ENCODE assay signal across 30 cellular contexts in genomic region chr20:59193325-59193724, GRCh38. TPM values are rescaled to one million over a fixed set of nuclear protein-coding genes. Genes with fewer than 3 reads are reported as not detected.
"Had no signal": no experiment of that assay in that cellular context is flagged by ENCODE, and none has a peak within 500 bp of the region (broad histone marks: within the 10 kb centered on the region; RNA-seq: fewer than 3 reads in every experiment).

No MANE protein-coding gene starts in this region.

- H3K9me3 Mint-ChIP-seq: activated CD4-positive, alpha-beta T cell treated with anti-CD3 and anti-CD28 coated beads, Interleukin-2, amount 10 ng/mL, durations not matched to agents 24 days and 14 days; activated CD8-positive, alpha-beta T cell treated with anti-CD3 and anti-CD28 coated beads for 36 hours; activated naive CD4-positive, alpha-beta T cell treated with anti-CD3 and anti-CD28 coated beads for 36 hours; activated naive CD4-positive, alpha-beta T cell treated with anti-CD3 and anti-CD28 coated beads, Interleukin-2, amount 50 U/mL, for 72 hours; activated T-cell treated with anti-CD3 and anti-CD28 coated beads, Interleukin-2, amount 50 U/mL, for 4 hours; activated T-helper 1 cell treated with anti-CD3 and anti-CD28 coated beads, Interleukin-12 subunit alpha, Interleukin-12 subunit beta, Interleukin-2, Interleukin-4 antibody, amounts not matched to agents 30 ng/mL and 10 ng/mL and 1 ng/mL, durations not matched to agents 14 hours and 24 hours and 36 hours had no signal

- H3K9me3 ChIP-seq: adrenal gland, body of pancreas, breast epithelium, MG63 had no signal

- H3K4me2 ChIP-seq: PC-9 had no signal

- ATAC-seq: activated CD8-positive, alpha-beta T cell treated with anti-CD3 and anti-CD28 coated beads for 36 hours; activated naive CD4-positive, alpha-beta T cell treated with anti-CD3 and anti-CD28 coated beads, Interleukin-2, amount 50 U/mL, for 72 hours; activated T-cell treated with anti-CD3 and anti-CD28 coated beads, Interleukin-2, amount 50 U/mL, for 4 hours; body of pancreas; Right ventricle myocardium inferior had no signal

- H3K27me3 Mint-ChIP-seq: activated CD4-positive, alpha-beta T cell treated with anti-CD3 and anti-CD28 coated beads, Interleukin-2, amount 10 ng/mL, durations not matched to agents 24 days and 14 days; activated CD8-positive, alpha-beta T cell treated with anti-CD3 and anti-CD28 coated beads for 36 hours had no signal

- H2AFZ ChIP-seq: PC-9 had no signal

- DNase-seq: activated CD4-positive, alpha-beta T cell treated with anti-CD3 and anti-CD28 coated beads, Interleukin-2, amount 10 ng/mL, durations not matched to agents 24 days and 14 days; activated CD4-positive, alpha-beta T cell treated with anti-CD3 and anti-CD28 coated beads, Interleukin-2, amount 50 U/mL, for 4 hours; activated CD8-positive, alpha-beta T cell treated with anti-CD3 and anti-CD28 coated beads for 36 hours; activated gamma-delta T cell treated with Interleukin-2 at 50 U/mL for 16 hours; activated naive CD4-positive, alpha-beta T cell treated with anti-CD3 and anti-CD28 coated beads for 36 hours; activated T-cell treated with anti-CD3 and anti-CD28 coated beads for 4 hours; activated T-cell treated with anti-CD3 and anti-CD28 coated beads, Interleukin-2, amount 50 U/mL, for 4 hours; adrenal gland; body of pancreas; Kasumi-1; KG1; MG63; NCI-H1048; NCI-H1105 treated with DMSO at 0.1 percent for 48 hours; NCI-H1436; NCI-H1694; NCI-H1930; NCI-H345; NCI-H524 treated with DMSO at 0.1 percent for 48 hours; NK-92 treated with Interleukin-12 subunit alpha and Interleukin-12 subunit beta, amount 100 ng/mL, for 24 hours; PC-9; T1000; WERI-Rb-1 had no signal

- H3K4me1 ChIP-seq: adrenal gland, body of pancreas, breast epithelium had no signal

- H3K27ac ChIP-seq: adrenal gland, body of pancreas, breast epithelium, PC-9, RWPE1, WERI-Rb-1 had no signal

- H3K27ac Mint-ChIP-seq: activated CD4-positive, alpha-beta T cell treated with anti-CD3 and anti-CD28 coated beads, Interleukin-2, amount 10 ng/mL, durations not matched to agents 24 days and 14 days; activated CD8-positive, alpha-beta T cell treated with anti-CD3 and anti-CD28 coated beads for 36 hours; activated naive CD4-positive, alpha-beta T cell treated with anti-CD3 and anti-CD28 coated beads for 36 hours; activated T-helper 1 cell treated with anti-CD3 and anti-CD28 coated beads, Interleukin-12 subunit alpha, Interleukin-12 subunit beta, Interleukin-2, Interleukin-4 antibody, amounts not matched to agents 30 ng/mL and 10 ng/mL and 1 ng/mL, durations not matched to agents 14 hours and 24 hours and 36 hours had no signal

- H3K4me1 Mint-ChIP-seq: activated CD4-positive, alpha-beta T cell treated with anti-CD3 and anti-CD28 coated beads, Interleukin-2, amount 10 ng/mL, durations not matched to agents 24 days and 14 days had no signal

- H3K27me3 ChIP-seq: body of pancreas, MG63 had no signal

- FAIRE-seq: astrocyte, RCC 7860 had no signal

- H3K4me3 Mint-ChIP-seq: activated CD4-positive, alpha-beta T cell treated with anti-CD3 and anti-CD28 coated beads, Interleukin-2, amount 10 ng/mL, durations not matched to agents 24 days and 14 days; activated CD8-positive, alpha-beta T cell treated with anti-CD3 and anti-CD28 coated beads for 36 hours; activated naive CD4-positive, alpha-beta T cell treated with anti-CD3 and anti-CD28 coated beads for 36 hours; activated T-cell treated with anti-CD3 and anti-CD28 coated beads, Interleukin-2, amount 50 U/mL, for 4 hours; activated T-helper 1 cell treated with anti-CD3 and anti-CD28 coated beads, Interleukin-12 subunit alpha, Interleukin-12 subunit beta, Interleukin-2, Interleukin-4 antibody, amounts not matched to agents 30 ng/mL and 10 ng/mL and 1 ng/mL, durations not matched to agents 14 hours and 24 hours and 36 hours had no signal

- H3K4me3 ChIP-seq: adrenal gland, body of pancreas, breast epithelium, MG63, PC-9 had no signal

- H3K36me3 ChIP-seq: adrenal gland, breast epithelium, MG63, WERI-Rb-1 had no signal

RNA-seq across cellular contexts. Expression of gene ZNF831, which starts 29.7 kb away (rescaled TPM):
- total RNA-seq: astrocyte, PC-9 had no signal
